1 cellular context compared by ENCODE assay signal in genomic region chr21:21434944-21435343, GRCh38.
TF ChIP-seq lines count a peak whose summit lies in the region.

No MANE protein-coding gene starts in this region.

TF ChIP-seq in GM23338, 12 proteins besides CTCF, POLR2A, EP300 and RAD21 (continued from another document):
- TF ChIP-seq ZNF462 (CRISPR knock-in tag; IDR thresholded peaks at IDR 0.05) (no peak), ZNF114 (CRISPR knock-in tag; IDR thresholded peaks at IDR 0.05) (no peak), EZH2phosphoT487 (IDR thresholded peaks at IDR 0.05; ENCODE audit: unreplicated experiment) (no peak), NANOG (IDR thresholded peaks at IDR 0.05; ENCODE audit: borderline replicate concordance) (no peak), REST (IDR thresholded peaks at IDR 0.05; ENCODE audit: unreplicated experiment) (no peak), ETS1 (IDR thresholded peaks at IDR 0.05) (no peak), CREB1 (CRISPR knock-in tag; IDR thresholded peaks at IDR 0.05; ENCODE audit: low read depth) (no peak), POLR2AphosphoS5 (IDR thresholded peaks at IDR 0.05; ENCODE audit: low read depth) (no peak)
